ENCODE assay signal across 22 cellular contexts in the genomic region with DNA sequence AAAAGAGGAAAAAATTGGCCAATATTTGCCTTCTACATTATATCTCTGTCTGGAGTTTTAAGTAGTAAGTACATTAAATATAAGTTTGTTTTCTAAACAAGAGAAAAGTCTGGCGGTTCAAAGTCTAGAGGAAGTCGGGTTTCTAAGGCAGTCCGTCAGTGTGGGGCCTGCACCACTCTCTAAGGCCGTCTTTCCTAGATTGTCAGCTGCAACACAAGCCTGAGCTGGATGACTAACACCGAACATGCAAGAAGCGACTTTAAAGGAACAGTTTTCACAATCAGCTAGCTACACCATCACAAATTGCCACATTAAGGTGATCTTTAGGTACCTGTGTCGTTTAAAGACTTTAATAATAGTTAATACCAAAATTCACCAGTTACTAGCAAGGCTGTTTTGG. TPM values are rescaled to one million over a fixed set of nuclear protein-coding genes. Genes with fewer than 3 reads are reported as not detected.
DNase-seq lines count a peak whose midpoint lies in the region; ATAC-seq, FAIRE-seq and TF ChIP-seq lines count a peak whose summit lies in the region.
"Had no signal": no experiment of that assay in that cellular context is flagged by ENCODE, and none has a peak within 500 bp of the region (broad histone marks: within the 10 kb centered on the region; RNA-seq: fewer than 3 reads in every experiment).

No MANE protein-coding gene starts in this region.

- peaks cover 5% of the 10 kb centered on the region for H3K36me3 Mint-ChIP-seq in T-helper 17 cell (ENCODE audit: low read depth)
- peaks cover 49 to 50% of the 10 kb centered on the region in 2 donors for H3K36me3 Mint-ChIP-seq in CD4-positive, alpha-beta memory T cell
- H3K36me3 Mint-ChIP-seq in immature natural killer cell, result peaks cover 13 to 46% (median 27%) of the 10 kb centered on the region in 3 donors

- no peaks in the 10 kb centered on the region for H3K9me3 Mint-ChIP-seq in CD4-positive, alpha-beta memory T cell
- no peaks in the 10 kb centered on the region for H3K9me3 Mint-ChIP-seq in immature natural killer cell
- H3K9me3 Mint-ChIP-seq: CD4-positive, alpha-beta T cell had no signal

- intact Hi-C loops in CD4-positive, alpha-beta memory T cell (cut with micrococcal nuclease), result no loop called here

- no peaks in the 10 kb centered on the region for H3K27me3 Mint-ChIP-seq in T-helper 17 cell
- H3K27me3 Mint-ChIP-seq in CD4-positive, alpha-beta memory T cell, result no peaks in the 10 kb centered on the region
- no peaks in the 10 kb centered on the region for H3K27me3 Mint-ChIP-seq in immature natural killer cell (ENCODE audit: low read depth in 3 of 3)
- H3K27me3 Mint-ChIP-seq: CD4-positive, alpha-beta T cell had no signal

- H3K4me3 Mint-ChIP-seq in T-helper 17 cell, result no peak overlapping the region
- H3K4me3 Mint-ChIP-seq in CD4-positive, alpha-beta memory T cell, result no peak overlapping the region
- H3K4me3 Mint-ChIP-seq in immature natural killer cell, result no peak overlapping the region
- H3K4me3 Mint-ChIP-seq: CD4-positive, alpha-beta T cell had no signal

- ATAC-seq in T-helper 17 cell (no peak), HG02884 (IDR thresholded peaks at IDR 0.05; ENCODE audit: unreplicated experiment) (no peak)
- ATAC-seq: HCT116 had no signal

- POLR2A ChIA-PET in CD4-positive, alpha-beta memory T cell (lab: Charles Lee; ENCODE audit: partially characterized antibody), result no interaction called here

- CTCF ChIA-PET in CD4-positive, alpha-beta memory T cell (lab: Charles Lee; ENCODE audit: partially characterized antibody), result no interaction called here

- 67 to 79% (median 70%) methylated on average over 7 of the region's 7 CpGs for WGBS in small intestine, 3 donors

- H3K4me3 ChIP-seq in epithelial cell of esophagus (ENCODE audit: low read length) (no peak overlapping the region), small intestine (ENCODE audit: low read depth in 1 of 2, low read length in 2 of 2) (no peak overlapping the region)
- no peak overlapping the region for H3K4me3 ChIP-seq in CD4-positive, alpha-beta memory T cell (ENCODE audit: low read length in 2 of 2)
- H3K4me3 ChIP-seq: BLaER1, SJCRH30 had no signal

- H3K4me1 Mint-ChIP-seq in T-helper 17 cell (peaks cover 20% of the 10 kb centered on the region), immature natural killer cell (peaks cover 20 to 30% of the 10 kb centered on the region in 2 donors)
- H3K4me1 Mint-ChIP-seq in CD4-positive, alpha-beta memory T cell, result peaks cover 7 to 42% (median 35%) of the 10 kb centered on the region in 4 donors

- DNase-seq in T-helper 17 cell (no peak), epithelial cell of esophagus (ENCODE audit: low read depth) (peak; percentile 16), small intestine (peak; percentile 29), immature natural killer cell (no peak)
- DNase-seq in CD4-positive, alpha-beta memory T cell, result no peak
- DNase-seq: Caco-2; CD4-positive, alpha-beta T cell; DMS 273 treated with DMSO at 0.1 percent for 48 hours; DMS79 treated with DMSO at 0.1 percent for 48 hours; KBM-7; NCI-H1417; NCI-H1694 treated with DMSO at 0.1 percent for 48 hours; NCI-H446; NCI-H526; OCI-M1; SJCRH30 had no signal

- H3K4me1 ChIP-seq in small intestine (ENCODE audit: control insufficient read depth in 2 of 2, insufficient read depth in 1 of 2, low read depth in 1 of 2, low read length in 1 of 2), result no peaks in the 10 kb centered on the region
- peaks cover 13% of the 10 kb centered on the region for H3K4me1 ChIP-seq in CD4-positive, alpha-beta memory T cell (ENCODE audit: insufficient read depth, low read length)
- H3K4me1 ChIP-seq: Caco-2, SJCRH30 had no signal

- TF ChIP-seq CTCF in epithelial cell of esophagus (IDR thresholded peaks at IDR 0.05; ENCODE audit: insufficient read depth, low read depth, low read length, missing control alignments), result no peak

- no peaks in the 10 kb centered on the region for H3K27me3 ChIP-seq in small intestine (ENCODE audit: control insufficient read depth in 2 of 2, insufficient read depth in 2 of 2, low read length in 2 of 2)
- H3K27me3 ChIP-seq in CD4-positive, alpha-beta memory T cell (ENCODE audit: insufficient read depth, low read length), result no peaks in the 10 kb centered on the region
- H3K27me3 ChIP-seq: BLaER1, SJCRH30 had no signal

- no peaks in the 10 kb centered on the region for H3K9me3 ChIP-seq in KOPT-K1 (ENCODE audit: insufficient read depth, low read length, poor library complexity, severe bottlenecking)
- H3K9me3 ChIP-seq in T-helper 17 cell (ENCODE audit: control insufficient read depth, low read length, poor library complexity, severe bottlenecking), result no peaks in the 10 kb centered on the region
- no peaks in the 10 kb centered on the region for H3K9me3 ChIP-seq in small intestine (ENCODE audit: control insufficient read depth, low read depth)
- H3K9me3 ChIP-seq in CD4-positive, alpha-beta memory T cell (ENCODE audit: control insufficient read depth in 1 of 2, low read length in 2 of 2), result no peaks in the 10 kb centered on the region
- H3K9me3 ChIP-seq: BLaER1, Caco-2, SJCRH30 had no signal

- H3K27ac ChIP-seq in KOPT-K1 (ENCODE audit: low read depth, low read length, poor library complexity, severe bottlenecking) (peak overlapping the region; percentile 31), small intestine (ENCODE audit: low read depth in 1 of 2, low read length in 1 of 2) (no peak overlapping the region)
- H3K27ac ChIP-seq in CD4-positive, alpha-beta memory T cell (ENCODE audit: low read depth, low read length), result no peak overlapping the region
- H3K27ac ChIP-seq: BLaER1, SJCRH30 had no signal

- H3K27ac Mint-ChIP-seq in T-helper 17 cell, result peak overlapping the region; percentile 32
- peak overlapping the region in 2 of 7 donors; percentile 51 to 60 for H3K27ac Mint-ChIP-seq in CD4-positive, alpha-beta memory T cell
- H3K27ac Mint-ChIP-seq in immature natural killer cell, result peak overlapping the region in 1 of 6 donors; percentile 10
- H3K27ac Mint-ChIP-seq: CD4-positive, alpha-beta T cell had no signal

- peaks cover 85% of the 10 kb centered on the region for H3K36me3 ChIP-seq in KOPT-K1 (ENCODE audit: insufficient read depth, low read length)
- H3K36me3 ChIP-seq in small intestine (ENCODE audit: control insufficient read depth in 2 of 2, insufficient read depth in 2 of 2, low read length in 2 of 2), result peaks cover 2 to 4% of the 10 kb centered on the region in 2 donors
- H3K36me3 ChIP-seq in CD4-positive, alpha-beta memory T cell (ENCODE audit: insufficient read depth, low read length), result peaks cover 9% of the 10 kb centered on the region

- FAIRE-seq in small intestine (lab: Jason Lieb, UNC), result no peak
- FAIRE-seq: H1, RCC 7860 had no signal

RNA-seq across cellular contexts. Expression of a gene that starts 19.6 kb away (rescaled TPM):
- total RNA-seq in T-helper 17 cell, result 10 to 100 TPM; 29.0 to 33.1 TPM
- polyA plus RNA-seq in small intestine, result 1 to 10 TPM in 2 of 3 donors, under 1 TPM in 1; 0.89 to 2.9 (median 1.1) TPM
- total RNA-seq in CD4-positive, alpha-beta memory T cell, result 10 to 100 TPM; 17.5 to 18.3 TPM
- 1 to 10 TPM; 3.9 to 4.1 TPM for polyA plus RNA-seq in CD4-positive, alpha-beta memory T cell
- 1 to 10 TPM; 1.6 to 2.7 (median 1.8) TPM for polyA plus RNA-seq in immature natural killer cell

RNA-seq across cellular contexts. Expression of a gene that starts 52.3 kb away (rescaled TPM):
- 10 to 100 TPM; 34.3 to 47.2 TPM for total RNA-seq in T-helper 17 cell
- 10 to 100 TPM; 30.0 to 37.6 (median 31.9) TPM for polyA plus RNA-seq in small intestine
- 10 to 100 TPM; 43.7 to 44.9 TPM for total RNA-seq in CD4-positive, alpha-beta memory T cell
- polyA plus RNA-seq in CD4-positive, alpha-beta memory T cell, result 10 to 100 TPM; 18.8 to 23.0 TPM
- polyA plus RNA-seq in immature natural killer cell, result 10 to 100 TPM; 21.7 to 30.1 (median 22.3) TPM

Comparison
In these comparisons a context has a peak if more than half of its experiments do, and no peak if none do; other contexts are left out.
1. DNase-seq: peak in epithelial cell of esophagus (single experiment) and small intestine (single experiment); none in T-helper 17 cell (0 of 3), CD4-positive, alpha-beta memory T cell (0 of 5) and immature natural killer cell (0 of 3).